13 cellular contexts compared by ENCODE assay signal in genomic region chr22:17217179-17217578, GRCh38. TPM values are rescaled to one million over a fixed set of nuclear protein-coding genes. Genes with fewer than 3 reads are reported as not detected.
DNase-seq lines count a peak whose midpoint lies in the region; ATAC-seq and TF ChIP-seq lines count a peak whose summit lies in the region.
"Had no signal": no experiment of that assay in that cellular context is flagged by ENCODE, and none has a peak within 500 bp of the region (broad histone marks: within the 10 kb centered on the region; RNA-seq: fewer than 3 reads in every experiment).

No MANE protein-coding gene starts in this region.

- peak; percentile 21 for TF ChIP-seq CTCF in MM.1S (IDR thresholded peaks at IDR 0.05; ENCODE audit: low read length)

- peak overlapping the region; percentile 85 for H3K27ac Mint-ChIP-seq in dendritic cell treated with granulocyte-macrophage colony-stimulating factor and Interleukin-4, amounts not matched to agents 40 ng/mL and 50 ng/mL, for 4 days

- H3K36me3 Mint-ChIP-seq in dendritic cell treated with granulocyte-macrophage colony-stimulating factor and Interleukin-4, amounts not matched to agents 40 ng/mL and 50 ng/mL, for 4 days (ENCODE audit: low read depth), result peaks cover 66% of the 10 kb centered on the region

- H3K27ac ChIP-seq in BLaER1 (peak overlapping the region; percentile 92), MM.1S (ENCODE audit: low read length) (peak overlapping the region; percentile 97)
- H3K27ac ChIP-seq: testis had no signal

- intact Hi-C loops in dendritic cell treated with granulocyte-macrophage colony-stimulating factor and Interleukin-4, amounts not matched to agents 40 ng/mL and 50 ng/mL, for 4 days (cut with micrococcal nuclease), result loop anchor here (5.0 to 10.0 kb wide), 2 partner anchors 40 to 148 kb away; partner anchors contain the start of gene CECR2

- H3K27me3 Mint-ChIP-seq in dendritic cell treated with granulocyte-macrophage colony-stimulating factor and Interleukin-4, amounts not matched to agents 40 ng/mL and 50 ng/mL, for 4 days, result no peaks in the 10 kb centered on the region

- H3K4me1 ChIP-seq in BLaER1 (peaks cover 76% of the 10 kb centered on the region), MM.1S (ENCODE audit: low read length) (peaks cover 32% of the 10 kb centered on the region)
- H3K4me1 ChIP-seq: testis had no signal

- H3K4me1 Mint-ChIP-seq in dendritic cell treated with granulocyte-macrophage colony-stimulating factor and Interleukin-4, amounts not matched to agents 40 ng/mL and 50 ng/mL, for 4 days (ENCODE audit: low read depth), result peaks cover 82% of the 10 kb centered on the region

- DNase-seq in MM.1S (peak; percentile 71), SHP77 treated with DMSO at 0.1 percent for 48 hours (lab: John Stamatoyannopoulos, UW) (no peak), nucleus accumbens (lab: John Stamatoyannopoulos, UW) (no peak), cerebellum (ENCODE audit: low spot score) (no peak)
- DNase-seq: anterior cingulate cortex; NCI-H2081; stimulated activated CD4-positive, alpha-beta T cell treated with anti-CD3 and anti-CD28 coated beads, Interleukin-12 subunit alpha, Interleukin-12 subunit beta, amount 100 ng/mL, for 4 hours; SW 1271; testis had no signal

- H4K20me1 ChIP-seq in BLaER1, result no peaks in the 10 kb centered on the region
- no peaks in the 10 kb centered on the region for H4K20me1 ChIP-seq in MM.1S (ENCODE audit: insufficient read depth, low read length)

- H3K4me3 Mint-ChIP-seq in dendritic cell treated with granulocyte-macrophage colony-stimulating factor and Interleukin-4, amounts not matched to agents 40 ng/mL and 50 ng/mL, for 4 days, result peak overlapping the region; percentile 87

- peak overlapping the region; percentile 74 for H3K4me2 ChIP-seq in BLaER1
- H3K4me2 ChIP-seq in MM.1S (ENCODE audit: low read depth, low read length), result peak overlapping the region; percentile 91

- ATAC-seq in GM18511 (IDR thresholded peaks at IDR 0.05; ENCODE audit: unreplicated experiment) (peak; percentile 50), HG03159 (IDR thresholded peaks at IDR 0.05; ENCODE audit: unreplicated experiment) (no peak)

- H3K9me3 Mint-ChIP-seq in dendritic cell treated with granulocyte-macrophage colony-stimulating factor and Interleukin-4, amounts not matched to agents 40 ng/mL and 50 ng/mL, for 4 days, result no peaks in the 10 kb centered on the region

- H3K36me3 ChIP-seq in BLaER1, result no peaks in the 10 kb centered on the region
- H3K36me3 ChIP-seq in MM.1S (replicated peaks; ENCODE audit: insufficient read depth, low read length), result no peaks in the 10 kb centered on the region

- no peaks in the 10 kb centered on the region for H3K27me3 ChIP-seq in BLaER1
- no peaks in the 10 kb centered on the region for H3K27me3 ChIP-seq in MM.1S (replicated peaks; ENCODE audit: insufficient read depth, low read length)
- H3K27me3 ChIP-seq: testis had no signal

- H3K4me3 ChIP-seq in BLaER1 (no peak overlapping the region), MM.1S (ENCODE audit: low read length) (peak overlapping the region; percentile 70)
- H3K4me3 ChIP-seq: testis had no signal

- H3K9me3 ChIP-seq in BLaER1, result no peaks in the 10 kb centered on the region
- H3K9me3 ChIP-seq in MM.1S (replicated peaks; ENCODE audit: insufficient read depth, low read length), result no peaks in the 10 kb centered on the region
- H3K9me3 ChIP-seq: testis had no signal

- H2AFZ ChIP-seq in MM.1S (ENCODE audit: low read length), result no peak overlapping the region

- H3K79me2 ChIP-seq in MM.1S (ENCODE audit: low read length), result peaks cover 11% of the 10 kb centered on the region

- H3F3A ChIP-seq in MM.1S (ENCODE audit: insufficient read depth, low read length), result peaks cover 47% of the 10 kb centered on the region

- peak overlapping the region; percentile 67 for H3K9ac ChIP-seq in BLaER1
- H3K9ac ChIP-seq in MM.1S (ENCODE audit: low read length), result peak overlapping the region; percentile 74; the same call in 1 of the 2 replicates

- no peaks in the 10 kb centered on the region for H3K9me2 ChIP-seq in MM.1S (replicated peaks; ENCODE audit: insufficient read depth, low read length)

RNA-seq across cellular contexts. Expression of gene ADA2, which starts 2.1 kb away (rescaled TPM):
- 8.0 TPM for total RNA-seq in cerebellum

RNA-seq across cellular contexts. Expression of gene HDHD5, which starts 58.1 kb away (rescaled TPM):
- total RNA-seq in cerebellum, result 22.0 TPM
